13 cellular contexts compared by ENCODE assay signal in the genomic region with DNA sequence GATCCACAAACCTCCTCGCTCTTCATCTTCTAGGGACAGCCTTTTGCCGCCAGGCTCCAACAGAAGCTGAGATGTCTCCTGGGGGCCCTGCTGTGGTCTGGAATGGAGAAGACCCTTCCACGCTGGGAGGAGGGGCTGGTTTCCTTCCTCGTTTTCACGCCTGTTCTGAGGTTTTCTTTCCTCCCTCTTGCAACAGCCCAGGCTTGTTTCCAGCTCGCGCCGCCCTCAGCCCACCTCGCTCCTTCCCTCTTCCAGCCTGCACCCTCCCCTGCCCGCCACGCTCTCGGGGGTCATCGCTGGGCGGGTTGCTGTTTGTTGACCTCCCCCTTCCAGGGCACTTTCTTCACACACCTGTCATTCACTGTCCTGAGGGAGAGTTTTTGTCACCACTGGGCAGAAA.
"Had no signal": no experiment of that assay in that cellular context is flagged by ENCODE, and none has a peak within 500 bp of the region (broad histone marks: within the 10 kb centered on the region; RNA-seq: fewer than 3 reads in every experiment).

No MANE protein-coding gene starts in this region.

- H3K4me3 ChIP-seq: mucosa of descending colon, skin epidermis, tibial artery had no signal

- H3K4me1 ChIP-seq: tibial artery had no signal

- H3K27ac ChIP-seq: heart left ventricle, skin epidermis, tibial artery had no signal

- H3K27me3 ChIP-seq: heart left ventricle had no signal

- H3K9me3 ChIP-seq: heart left ventricle, mucosa of descending colon, tibial artery had no signal

- DNase-seq: activated B cell treated with CpG ODN at 0.5 μM for 24 hours; activated CD4-positive, alpha-beta T cell treated with anti-CD3 and anti-CD28 coated beads, Interleukin-2, amount 10 ng/mL, durations not matched to agents 7 days and 5 days; activated CD8-positive, alpha-beta memory T cell treated with anti-CD3 and anti-CD28 coated beads for 24 hours; activated naive CD4-positive, alpha-beta T cell treated with anti-CD3 and anti-CD28 coated beads for 36 hours; activated T-cell treated with anti-CD3 and anti-CD28 coated beads for 4 hours; foreskin melanocyte; heart left ventricle; left colon; mucosa of descending colon; retina; T-cell; tibial artery had no signal

- H3K36me3 ChIP-seq: heart left ventricle, tibial artery had no signal
